Comparison of ENCODE assay signal across 20 cellular contexts in the genomic region with DNA sequence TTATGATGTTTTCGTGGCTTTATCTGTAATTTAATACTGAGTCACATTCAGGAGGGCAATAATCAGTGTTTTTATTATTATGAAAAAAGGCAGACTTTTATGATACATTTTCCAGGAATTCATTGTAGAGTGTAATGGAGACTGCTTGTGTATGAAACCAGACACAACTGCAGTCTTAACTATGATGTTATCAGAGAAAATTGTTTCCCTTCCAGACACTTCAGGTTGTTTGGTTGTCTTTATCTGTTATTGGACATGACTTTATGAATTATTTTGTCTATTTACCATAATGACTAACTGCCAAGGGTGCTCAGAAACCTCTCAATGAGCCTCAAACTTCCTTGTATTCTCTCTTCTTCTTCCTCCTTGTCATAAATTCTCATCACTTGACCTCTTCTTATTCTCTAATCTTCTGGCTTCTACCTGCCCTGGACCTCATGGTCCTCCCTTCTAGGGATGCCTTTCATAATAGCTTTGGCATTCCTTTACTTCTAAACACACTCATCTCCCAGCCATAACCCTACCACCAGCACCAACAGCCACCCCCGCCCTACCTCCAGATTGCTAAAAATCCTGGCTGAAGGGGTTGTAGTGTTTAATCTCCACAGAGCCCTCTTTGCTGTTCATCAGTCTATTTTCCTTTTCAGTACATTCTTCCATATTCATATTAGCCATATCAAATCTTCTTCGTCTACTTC.
A peak's percentile ranks its signal among the peaks of the same experiment; 100 is the strongest.
DNase-seq lines count a peak whose midpoint lies in the region; ATAC-seq and TF ChIP-seq lines count a peak whose summit lies in the region.
"Had no signal": no experiment of that assay in that cellular context is flagged by ENCODE, and none has a peak within 500 bp of the region (broad histone marks: within the 10 kb centered on the region; RNA-seq: fewer than 3 reads in every experiment).

No MANE protein-coding gene starts in this region.

- no peak for ATAC-seq in HG03108 (IDR thresholded peaks at IDR 0.05; ENCODE audit: unreplicated experiment)
- ATAC-seq in GM18870 (IDR thresholded peaks at IDR 0.05; ENCODE audit: unreplicated experiment): no peak
- ATAC-seq in HG02588 (IDR thresholded peaks at IDR 0.05; ENCODE audit: unreplicated experiment): no peak
- no peak for ATAC-seq in HG03469 (IDR thresholded peaks at IDR 0.05; ENCODE audit: unreplicated experiment)
- ATAC-seq: stimulated activated naive B cell treated with anti-CD40 and anti-IgM and Interleukin-4, amounts not matched to agents 10 μg/mL and 1 μg/mL and 100 μg/mL, for 72 hours had no signal

- TF ChIP-seq CTCF in cardiac fibroblast (IDR thresholded peaks at IDR 0.05; ENCODE audit: low read depth, low read length): no peak

- DNase-seq in AG08395 (ENCODE audit: low spot score) (peak; percentile 14), LoVo (ENCODE audit: low spot score) (peak; percentile 55), cardiac fibroblast (ENCODE audit: low read depth in 2 of 2) (peak; percentile 28 to 77), kidney tubule cell (ENCODE audit: low spot score) (peak; percentile 84)
- DNase-seq: activated naive CD8-positive, alpha-beta T cell treated with anti-CD3 and anti-CD28 coated beads, Interleukin-2, amount 10 ng/mL, durations not matched to agents 7 days and 5 days; activated T-cell treated with anti-CD3 and anti-CD28 coated beads, Interleukin-2, amount 50 U/mL, for 1 hour; Caco-2; cerebellar nuclear complex; glutamatergic neuron; islet precursor cell; midbrain; NCI-H1436; NCI-H526; nucleus accumbens; stimulated activated naive B cell treated with anti-CD40 and anti-IgM and Interleukin-4, amounts not matched to agents 10 μg/mL and 1 μg/mL and 100 μg/mL, for 72 hours had no signal

- H3K4me3 ChIP-seq in cardiac fibroblast (replicated peaks in 1 of 2; ENCODE audit: low read depth in 2 of 2, low read length in 2 of 2): no peak overlapping the region
- H3K4me3 ChIP-seq: PC-9 had no signal

Comparison
In these comparisons a context has a peak if more than half of its experiments do, and no peak if none do; other contexts are left out.
1. DNase-seq: peak in every context shown above with its lines; median percentile 84 in kidney tubule cell; 55 in LoVo; 52 in cardiac fibroblast; 14 in AG08395.